ENCODE assay signal across 28 cellular contexts in the genomic region with DNA sequence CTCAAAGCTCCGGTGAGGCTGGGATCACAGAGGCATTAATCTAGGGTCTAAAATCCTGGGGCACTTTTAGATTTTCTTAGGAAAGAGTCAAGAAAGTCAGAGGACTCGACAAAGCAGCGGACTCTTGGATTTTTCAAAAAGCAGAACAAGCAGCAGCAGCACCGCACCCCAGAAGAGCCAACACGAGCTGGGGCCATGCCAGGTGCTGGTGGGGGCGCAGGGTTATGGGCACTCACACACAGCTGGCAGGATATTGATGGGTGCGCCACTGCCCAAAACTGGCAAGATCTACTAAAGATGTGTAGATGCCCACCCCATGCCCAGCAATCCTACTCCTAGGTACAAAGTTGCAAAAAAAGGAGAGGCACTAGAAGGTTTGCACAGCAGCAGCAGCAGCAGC. TPM values are rescaled to one million over a fixed set of nuclear protein-coding genes. Genes with fewer than 3 reads are reported as not detected.
DNase-seq lines count a peak whose midpoint lies in the region; ATAC-seq and TF ChIP-seq lines count a peak whose summit lies in the region.
"Had no signal": no experiment of that assay in that cellular context is flagged by ENCODE, and none has a peak within 500 bp of the region (broad histone marks: within the 10 kb centered on the region; RNA-seq: fewer than 3 reads in every experiment).

No MANE protein-coding gene starts in this region.

- no peak overlapping the region for H3K4me3 ChIP-seq in Loucy (ENCODE audit: low read length, poor library complexity, severe bottlenecking)
- no peak overlapping the region for H3K4me3 ChIP-seq in endodermal cell (ENCODE audit: low read length)
- H3K4me3 ChIP-seq in neural progenitor cell = no peak overlapping the region
- H3K4me3 ChIP-seq: adrenal gland, dorsolateral prefrontal cortex, gastrocnemius medialis had no signal

- ATAC-seq in GM21529 (IDR thresholded peaks at IDR 0.05; ENCODE audit: unreplicated experiment) = no peak
- ATAC-seq: activated CD4-positive, CD25-positive, alpha-beta regulatory T cell treated with anti-CD3 and anti-CD28 coated beads, Interleukin-2, amount 50 U/mL, for 24 hours; activated T-cell treated with anti-CD3 and anti-CD28 coated beads, Interleukin-2, amount 50 U/mL, for 72 hours; gastrocnemius medialis; natural killer cell; stimulated activated memory B cell treated with anti-CD40 and anti-IgM and Interleukin-4, amounts not matched to agents 10 μg/mL and 1 μg/mL and 100 μg/mL, for 72 hours had no signal

- intact Hi-C loops in MCF 10A (cut with micrococcal nuclease) = no loop called here

- no peaks in the 10 kb centered on the region for H3K27me3 ChIP-seq in Loucy (ENCODE audit: insufficient read depth, low read length, poor library complexity, severe bottlenecking)
- H3K27me3 ChIP-seq in endodermal cell (ENCODE audit: control insufficient read depth, insufficient read depth, low read length, poor library complexity, severe bottlenecking) = no peaks in the 10 kb centered on the region
- H3K27me3 ChIP-seq in neural progenitor cell = no peaks in the 10 kb centered on the region
- H3K27me3 ChIP-seq: adrenal gland, brain microvascular endothelial cell, dorsolateral prefrontal cortex, gastrocnemius medialis had no signal

- H3K27ac ChIP-seq in endodermal cell (ENCODE audit: low read depth, low read length) (peak overlapping the region; percentile 22), neural progenitor cell (peak overlapping the region; percentile 46)
- H3K27ac ChIP-seq: adrenal gland, brain microvascular endothelial cell, gastrocnemius medialis had no signal

- H3K27me3 Mint-ChIP-seq in endodermal cell (ENCODE audit: insufficient read depth) = no peaks in the 10 kb centered on the region
- H3K27me3 Mint-ChIP-seq in neural progenitor cell (ENCODE audit: insufficient read depth, low read depth) = peaks cover 4% of the 10 kb centered on the region
- no peaks in the 10 kb centered on the region for H3K27me3 Mint-ChIP-seq in MCF 10A (ENCODE audit: insufficient read depth, unreplicated experiment)
- H3K27me3 Mint-ChIP-seq: activated CD4-positive, alpha-beta memory T cell treated with anti-CD3 and anti-CD28 coated beads for 36 hours; stimulated activated memory B cell treated with anti-CD40 and anti-IgM and Interleukin-4, amounts not matched to agents 10 μg/mL and 1 μg/mL and 100 μg/mL, for 72 hours had no signal

- in situ Hi-C loops in GM13976 (cut with MboI; ENCODE audit: low sequenced_read_pairs, unreplicated experiment) = no loop called here

- H3K36me3 Mint-ChIP-seq in endodermal cell (ENCODE audit: low read depth) (no peaks in the 10 kb centered on the region), neural progenitor cell (no peaks in the 10 kb centered on the region), MCF 10A (ENCODE audit: insufficient read depth, unreplicated experiment) (no peaks in the 10 kb centered on the region)
- H3K36me3 Mint-ChIP-seq: activated CD4-positive, alpha-beta memory T cell treated with anti-CD3 and anti-CD28 coated beads for 36 hours; natural killer cell; stimulated activated memory B cell treated with anti-CD40 and anti-IgM and Interleukin-4, amounts not matched to agents 10 μg/mL and 1 μg/mL and 100 μg/mL, for 72 hours had no signal

- H3K9me3 ChIP-seq in Loucy (ENCODE audit: insufficient read depth, low read depth, low read length) (no peaks in the 10 kb centered on the region), endodermal cell (ENCODE audit: control insufficient read depth, low read length) (no peaks in the 10 kb centered on the region), neural progenitor cell (ENCODE audit: low read depth) (no peaks in the 10 kb centered on the region)
- H3K9me3 ChIP-seq: adrenal gland, Caco-2, gastrocnemius medialis, SK-N-SH had no signal

- H3K36me3 ChIP-seq in Loucy (ENCODE audit: insufficient read depth, low read length) (no peaks in the 10 kb centered on the region), endodermal cell (ENCODE audit: control insufficient read depth, insufficient read depth, low read length) (no peaks in the 10 kb centered on the region), neural progenitor cell (no peaks in the 10 kb centered on the region)
- H3K36me3 ChIP-seq: adrenal gland, brain microvascular endothelial cell, gastrocnemius medialis had no signal

- no peaks in the 10 kb centered on the region for H3K79me2 ChIP-seq in Loucy (ENCODE audit: insufficient read depth, low read length)
- H3K79me2 ChIP-seq in neural progenitor cell (ENCODE audit: low read depth) = no peaks in the 10 kb centered on the region

- H3K4me3 Mint-ChIP-seq in endodermal cell (no peak overlapping the region), neural progenitor cell (peak overlapping the region; percentile 37), MCF 10A (ENCODE audit: unreplicated experiment) (no peak overlapping the region)
- H3K4me3 Mint-ChIP-seq: activated CD4-positive, alpha-beta memory T cell treated with anti-CD3 and anti-CD28 coated beads for 36 hours; activated T-cell treated with anti-CD3 and anti-CD28 coated beads, Interleukin-2, amount 50 U/mL, for 72 hours; natural killer cell; stimulated activated memory B cell treated with anti-CD40 and anti-IgM and Interleukin-4, amounts not matched to agents 10 μg/mL and 1 μg/mL and 100 μg/mL, for 72 hours; T-helper 1 cell treated with Interleukin-12 subunit alpha and Interleukin-12 subunit beta and Interleukin-4 antibody, amounts not matched to agents 30 μg/mL and 1 μg/mL, for 36 hours had no signal

- H3K9me2 ChIP-seq in Loucy (replicated peaks; ENCODE audit: low read depth, low read length) = no peaks in the 10 kb centered on the region
- H3K9me2 ChIP-seq: SK-N-SH had no signal

- DNase-seq in endodermal cell (no peak), neural progenitor cell (ENCODE audit: low spot score) (no peak), MCF 10A (ENCODE audit: unreplicated experiment) (no peak), GM13976 (ENCODE audit: low spot score) (no peak), amniotic stem cell (lab: John Stamatoyannopoulos, UW) (no peak)
- DNase-seq: activated CD4-positive, alpha-beta memory T cell treated with anti-CD3 and anti-CD28 coated beads for 36 hours; activated naive CD4-positive, alpha-beta T cell treated with Interleukin-2 at 50 U/mL for 16 hours; activated T-cell treated with anti-CD3 and anti-CD28 coated beads, Interleukin-2, amount 50 U/mL, for 72 hours; adrenal gland; brain microvascular endothelial cell; Caco-2; dorsolateral prefrontal cortex; gastrocnemius medialis; IMR-90; midbrain; natural killer cell; NCI-H1105; NCI-H187; NCI-H2171 treated with DMSO at 0.1 percent for 48 hours; NCI-H510A treated with DMSO at 0.1 percent for 48 hours; OCI-M1; substantia nigra had no signal

- no peaks in the 10 kb centered on the region for H3K9me3 Mint-ChIP-seq in endodermal cell
- H3K9me3 Mint-ChIP-seq in neural progenitor cell = no peaks in the 10 kb centered on the region
- no peaks in the 10 kb centered on the region for H3K9me3 Mint-ChIP-seq in MCF 10A (ENCODE audit: unreplicated experiment)
- H3K9me3 Mint-ChIP-seq: activated CD4-positive, alpha-beta memory T cell treated with anti-CD3 and anti-CD28 coated beads for 36 hours; activated T-cell treated with anti-CD3 and anti-CD28 coated beads, Interleukin-2, amount 50 U/mL, for 72 hours; natural killer cell; stimulated activated memory B cell treated with anti-CD40 and anti-IgM and Interleukin-4, amounts not matched to agents 10 μg/mL and 1 μg/mL and 100 μg/mL, for 72 hours; T-helper 1 cell treated with Interleukin-12 subunit alpha and Interleukin-12 subunit beta and Interleukin-4 antibody, amounts not matched to agents 30 μg/mL and 1 μg/mL, for 36 hours had no signal

- H3K27ac Mint-ChIP-seq in endodermal cell (no peak overlapping the region), neural progenitor cell (peak overlapping the region; percentile 62), MCF 10A (ENCODE audit: low read depth, unreplicated experiment) (no peak overlapping the region)
- H3K27ac Mint-ChIP-seq: activated CD4-positive, alpha-beta memory T cell treated with anti-CD3 and anti-CD28 coated beads for 36 hours; activated T-cell treated with anti-CD3 and anti-CD28 coated beads, Interleukin-2, amount 50 U/mL, for 72 hours; natural killer cell; stimulated activated memory B cell treated with anti-CD40 and anti-IgM and Interleukin-4, amounts not matched to agents 10 μg/mL and 1 μg/mL and 100 μg/mL, for 72 hours; T-helper 1 cell treated with Interleukin-12 subunit alpha and Interleukin-12 subunit beta and Interleukin-4 antibody, amounts not matched to agents 30 μg/mL and 1 μg/mL, for 36 hours had no signal

- H3K4me2 ChIP-seq in Loucy (ENCODE audit: low read depth, low read length, poor library complexity, severe bottlenecking) (no peak overlapping the region), neural progenitor cell (no peak overlapping the region)
- H3K4me2 ChIP-seq: SK-N-SH had no signal

- POLR2A ChIA-PET in MCF 10A (lab: Yijun Ruan, JAX) = no interaction called here

- H2AFZ ChIP-seq in Loucy (ENCODE audit: low read length) = peak overlapping the region; percentile 80
- peak overlapping the region; percentile 57 for H2AFZ ChIP-seq in neural progenitor cell (replicated peaks)

- TF ChIP-seq CTCF in Loucy (conservative IDR thresholded peaks at IDR 0.05; ENCODE audit: low read length) = no peak
- TF ChIP-seq CTCF in endodermal cell (conservative IDR thresholded peaks at IDR 0.05) = no peak
- TF ChIP-seq CTCF in neural progenitor cell (IDR thresholded peaks at IDR 0.05) = no peak
- TF ChIP-seq CTCF in MCF 10A (IDR thresholded peaks at IDR 0.05; ENCODE audit: unreplicated experiment) = no peak
- no peak for TF ChIP-seq CTCF in GM13976 (IDR thresholded peaks at IDR 0.05; ENCODE audit: borderline replicate concordance, control extremely low read depth, extremely low read depth, insufficient read depth, missing control alignments)

- WGBS in endodermal cell (ENCODE audit: insufficient coverage in 1 of 2, insufficient read length in 1 of 2), 2 experiments = 96 to 100% methylated on average over 5 to 7 of the region's 7 CpGs

- CTCF ChIA-PET in MCF 10A (lab: Yijun Ruan, JAX) = interaction anchor here (0.7 kb wide), 1 partner anchor 86 kb away, joined by 3 read pairs; no protein-coding TSS in a partner anchor

- H3K4me1 ChIP-seq in Loucy (ENCODE audit: insufficient read depth, low read length, poor library complexity, severe bottlenecking) (peaks cover 8% of the 10 kb centered on the region), endodermal cell (ENCODE audit: control insufficient read depth, insufficient read depth, low read length) (peaks cover 7% of the 10 kb centered on the region), neural progenitor cell (peaks cover 22% of the 10 kb centered on the region)
- H3K4me1 ChIP-seq: Caco-2 had no signal

- H4K20me1 ChIP-seq in Loucy (ENCODE audit: insufficient read depth, low read length, poor library complexity, severe bottlenecking) = no peaks in the 10 kb centered on the region
- H4K20me1 ChIP-seq in neural progenitor cell (ENCODE audit: low read depth) = no peaks in the 10 kb centered on the region

- no TSS peak for BruUV-seq in MCF 10A (replicated peaks; lab: Mats Ljungman, UMichigan)

- H3K4me1 Mint-ChIP-seq in endodermal cell (peaks cover 12% of the 10 kb centered on the region), neural progenitor cell (peaks cover 36% of the 10 kb centered on the region), MCF 10A (ENCODE audit: insufficient read depth, unreplicated experiment) (peaks cover 8% of the 10 kb centered on the region)

- no peaks in the 10 kb centered on the region for H3F3A ChIP-seq in Loucy (ENCODE audit: low read depth)
- H3F3A ChIP-seq in neural progenitor cell (ENCODE audit: low read depth) = peaks cover 38% of the 10 kb centered on the region

- H3K9ac ChIP-seq in Loucy (ENCODE audit: low read depth, low read length, poor library complexity, severe bottlenecking) = no peak overlapping the region
- H3K9ac ChIP-seq in endodermal cell (ENCODE audit: extremely low read depth, low read length, poor library complexity, severe bottlenecking) = no peak overlapping the region
- H3K9ac ChIP-seq in neural progenitor cell = no peak overlapping the region
- H3K9ac ChIP-seq: SK-N-SH had no signal

RNA-seq across cellular contexts. Expression of gene SEMA4C, which starts 33.9 kb away (rescaled TPM):
- total RNA-seq in endodermal cell (10 to 100 TPM; 82.5 to 92.1 TPM), neural progenitor cell (ENCODE audit: low replicate concordance) (39.1 and 103 TPM in 2 replicates), MCF 10A (2022) (16.3 and 22.6 TPM in 2 replicates)
- polyA plus RNA-seq in endodermal cell (2013, experiment 1 of 2) = 76.4 TPM
- 67.9 TPM for polyA plus RNA-seq in endodermal cell (2013, experiment 2 of 2)

RNA-seq across cellular contexts. Expression of gene ANKRD39, which starts 46.0 kb away (rescaled TPM):
- total RNA-seq in endodermal cell = 10 to 100 TPM; 14.6 to 16.7 TPM
- polyA plus RNA-seq in endodermal cell (2013, experiment 1 of 2) = 13.0 TPM
- 14.1 TPM for polyA plus RNA-seq in endodermal cell (2013, experiment 2 of 2)
- 4.0 and 17.3 TPM in 2 replicates for total RNA-seq in neural progenitor cell (ENCODE audit: low replicate concordance)
- total RNA-seq in MCF 10A (2022) = 14.0 and 17.6 TPM in 2 replicates

RNA-seq across cellular contexts. Expression of gene ANKRD23, which starts 60.0 kb away (rescaled TPM):
- total RNA-seq in endodermal cell = 1 to 10 TPM; 2.6 to 3.6 TPM
- polyA plus RNA-seq in endodermal cell (2013, experiment 1 of 2) = 3.5 TPM
- 2.6 TPM for polyA plus RNA-seq in endodermal cell (2013, experiment 2 of 2)
- 10.8 and 11.4 TPM in 2 replicates for total RNA-seq in neural progenitor cell (ENCODE audit: low replicate concordance)
- 3.4 and 7.6 TPM in 2 replicates for total RNA-seq in MCF 10A (2022)
